In the genomic region with DNA sequence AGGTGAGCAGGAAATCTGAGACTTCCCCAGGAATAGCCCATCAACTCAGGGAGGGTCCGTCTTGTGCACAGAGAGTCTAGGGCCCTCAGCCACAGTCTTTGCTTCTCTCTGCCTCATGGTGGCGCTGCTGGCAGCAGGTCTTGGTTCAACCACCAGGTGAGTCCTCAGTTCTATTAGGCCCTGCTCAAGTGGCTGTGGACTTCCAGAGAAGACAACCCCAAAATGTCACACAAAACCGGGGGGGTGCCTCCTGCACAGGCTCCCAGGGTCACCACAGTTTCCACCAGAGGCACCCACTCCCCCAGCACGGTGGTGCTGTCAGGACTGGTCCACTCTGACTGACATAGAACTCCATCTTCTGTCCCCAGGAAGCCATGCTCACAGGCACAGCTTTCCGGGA, we compare ENCODE assay signal across 12 cellular contexts. TPM values are rescaled to one million over a fixed set of nuclear protein-coding genes. Genes with fewer than 3 reads are reported as not detected.
DNase-seq lines count a peak whose midpoint lies in the region; ATAC-seq and TF ChIP-seq lines count a peak whose summit lies in the region.
"Had no signal": no experiment of that assay in that cellular context is flagged by ENCODE, and none has a peak within 500 bp of the region (broad histone marks: within the 10 kb centered on the region; RNA-seq: fewer than 3 reads in every experiment).

No MANE protein-coding gene starts in this region.

- no peak overlapping the region for H3K27ac Mint-ChIP-seq in activated CD4-positive, alpha-beta T cell treated with anti-CD3 and anti-CD28 coated beads, Interleukin-2, amount 10 ng/mL, durations not matched to agents 24 days and 14 days
- no peak overlapping the region for H3K27ac Mint-ChIP-seq in activated naive CD8-positive, alpha-beta T cell treated with anti-CD3 and anti-CD28 coated beads, Interleukin-2, amount 50 U/mL, for 24 hours
- H3K27ac Mint-ChIP-seq: CD4-positive, alpha-beta T cell had no signal

- peaks cover 0 to 4% (median 0%) of the 10 kb centered on the region in 3 donors for H3K27me3 ChIP-seq in skeletal muscle tissue (ENCODE audit: control insufficient read depth in 3 of 3, insufficient read depth in 3 of 3, low read length in 3 of 3)
- H3K27me3 ChIP-seq in smooth muscle cell (ENCODE audit: low read depth): no peaks in the 10 kb centered on the region

- DNase-seq in activated CD4-positive, alpha-beta T cell treated with anti-CD3 and anti-CD28 coated beads, Interleukin-2, amount 10 ng/mL, durations not matched to agents 24 days and 14 days: peak; percentile 64
- no peak for DNase-seq in activated CD4-positive, alpha-beta T cell treated with anti-CD3 and anti-CD28 coated beads, Interleukin-2, amount 50 U/mL, for 1 hour
- DNase-seq in NCI-H69 (lab: John Stamatoyannopoulos, UW): peak; percentile 39
- no peak for DNase-seq in fibroblast of pulmonary artery (ENCODE audit: low read depth)
- DNase-seq in activated CD8-positive, alpha-beta memory T cell treated with anti-CD3 and anti-CD28 coated beads, Interleukin-2, amount 50 U/mL, for 4 hours: no peak
- DNase-seq in activated naive CD8-positive, alpha-beta T cell treated with anti-CD3 and anti-CD28 coated beads, Interleukin-2, amount 50 U/mL, for 24 hours: no peak
- DNase-seq in smooth muscle cell (lab: John Stamatoyannopoulos, UW; ENCODE audit: unreplicated experiment): no peak
- DNase-seq: CD4-positive, alpha-beta T cell; NCI-H1694 treated with DMSO at 0.1 percent for 48 hours had no signal

- H3K9ac ChIP-seq in skeletal muscle tissue (ENCODE audit: low read depth in 1 of 3, low read length in 3 of 3) (peak overlapping the region in 2 of 3 donors; percentile 46 to 48), smooth muscle cell (ENCODE audit: low read depth) (no peak overlapping the region)

- intact Hi-C loops in activated CD4-positive, alpha-beta T cell treated with anti-CD3 and anti-CD28 coated beads, Interleukin-2, amount 10 ng/mL, durations not matched to agents 24 days and 14 days (cut with micrococcal nuclease): no loop called here

- H3K4me3 ChIP-seq in fibroblast of pulmonary artery (replicated peaks; ENCODE audit: low read depth, low read length) (no peak overlapping the region), skeletal muscle tissue (ENCODE audit: low read length in 3 of 3) (no peak overlapping the region), smooth muscle cell (no peak overlapping the region)

- peaks cover 2% of the 10 kb centered on the region for H3K4me1 Mint-ChIP-seq in activated CD4-positive, alpha-beta T cell treated with anti-CD3 and anti-CD28 coated beads, Interleukin-2, amount 10 ng/mL, durations not matched to agents 24 days and 14 days
- peaks cover 7% of the 10 kb centered on the region for H3K4me1 Mint-ChIP-seq in activated naive CD8-positive, alpha-beta T cell treated with anti-CD3 and anti-CD28 coated beads, Interleukin-2, amount 50 U/mL, for 24 hours

- H4K20me1 ChIP-seq in smooth muscle cell (ENCODE audit: low read depth): no peaks in the 10 kb centered on the region

- no peaks in the 10 kb centered on the region for H3K36me3 Mint-ChIP-seq in activated CD4-positive, alpha-beta T cell treated with anti-CD3 and anti-CD28 coated beads, Interleukin-2, amount 10 ng/mL, durations not matched to agents 24 days and 14 days (ENCODE audit: low read depth)
- no peaks in the 10 kb centered on the region for H3K36me3 Mint-ChIP-seq in activated naive CD8-positive, alpha-beta T cell treated with anti-CD3 and anti-CD28 coated beads, Interleukin-2, amount 50 U/mL, for 24 hours (ENCODE audit: low read depth)

- H3K9me3 Mint-ChIP-seq in activated CD4-positive, alpha-beta T cell treated with anti-CD3 and anti-CD28 coated beads, Interleukin-2, amount 10 ng/mL, durations not matched to agents 24 days and 14 days: no peaks in the 10 kb centered on the region
- H3K9me3 Mint-ChIP-seq in activated naive CD8-positive, alpha-beta T cell treated with anti-CD3 and anti-CD28 coated beads, Interleukin-2, amount 50 U/mL, for 24 hours: no peaks in the 10 kb centered on the region
- H3K9me3 Mint-ChIP-seq: CD4-positive, alpha-beta T cell had no signal

- TF ChIP-seq CTCF in fibroblast of pulmonary artery (IDR thresholded peaks at IDR 0.05; ENCODE audit: low read length, missing control alignments): peak; percentile 30
- TF ChIP-seq CTCF in smooth muscle cell (IDR thresholded peaks at IDR 0.05; ENCODE audit: borderline replicate concordance, insufficient read depth, poor library complexity, severe bottlenecking): no peak

- no peak overlapping the region for H3K4me3 Mint-ChIP-seq in activated CD4-positive, alpha-beta T cell treated with anti-CD3 and anti-CD28 coated beads, Interleukin-2, amount 10 ng/mL, durations not matched to agents 24 days and 14 days
- no peak overlapping the region for H3K4me3 Mint-ChIP-seq in activated naive CD8-positive, alpha-beta T cell treated with anti-CD3 and anti-CD28 coated beads, Interleukin-2, amount 50 U/mL, for 24 hours
- H3K4me3 Mint-ChIP-seq: CD4-positive, alpha-beta T cell had no signal

- no peak overlapping the region for H3K4me2 ChIP-seq in smooth muscle cell

- H3K79me2 ChIP-seq in smooth muscle cell (ENCODE audit: low read depth): no peaks in the 10 kb centered on the region

- WGBS in smooth muscle cell (ENCODE audit: low lambda C conversion rate): 73% methylated on average over 5 of the region's 5 CpGs

- H3K27ac ChIP-seq in skeletal muscle tissue (ENCODE audit: low read depth, low read length): peak overlapping the region; percentile 66
- no peak overlapping the region for H3K27ac ChIP-seq in smooth muscle cell (ENCODE audit: low read depth)

- H3F3A ChIP-seq in smooth muscle cell (ENCODE audit: low read depth): no peaks in the 10 kb centered on the region

- H3K4me1 ChIP-seq in skeletal muscle tissue (ENCODE audit: control insufficient read depth in 3 of 3, insufficient read depth in 3 of 3, low read length in 3 of 3) (peaks cover 16 to 45% (median 41%) of the 10 kb centered on the region in 3 donors), smooth muscle cell (ENCODE audit: low read depth) (peaks cover 6% of the 10 kb centered on the region)

- peaks cover 5% of the 10 kb centered on the region for H3K27me3 Mint-ChIP-seq in activated CD4-positive, alpha-beta T cell treated with anti-CD3 and anti-CD28 coated beads, Interleukin-2, amount 10 ng/mL, durations not matched to agents 24 days and 14 days
- peaks cover 4% of the 10 kb centered on the region for H3K27me3 Mint-ChIP-seq in activated naive CD8-positive, alpha-beta T cell treated with anti-CD3 and anti-CD28 coated beads, Interleukin-2, amount 50 U/mL, for 24 hours

- no peak overlapping the region for H2AFZ ChIP-seq in smooth muscle cell (ENCODE audit: low read depth)

- no peak for ATAC-seq in activated naive CD8-positive, alpha-beta T cell treated with anti-CD3 and anti-CD28 coated beads, Interleukin-2, amount 50 U/mL, for 24 hours
- ATAC-seq: right cardiac atrium had no signal

- H3K9me3 ChIP-seq in skeletal muscle tissue (ENCODE audit: control insufficient read depth in 3 of 3, low read length in 3 of 3) (peaks cover 0 to 4% (median 0%) of the 10 kb centered on the region in 3 donors), smooth muscle cell (replicated peaks; ENCODE audit: low read depth) (no peaks in the 10 kb centered on the region)

- H3K36me3 ChIP-seq in skeletal muscle tissue (ENCODE audit: control insufficient read depth in 3 of 3, insufficient read depth in 3 of 3, low read length in 3 of 3): peaks cover 8 to 20% (median 20%) of the 10 kb centered on the region in 3 donors
- H3K36me3 ChIP-seq in smooth muscle cell (ENCODE audit: low read depth): no peaks in the 10 kb centered on the region

RNA-seq across cellular contexts. Expression of a gene that starts 2.4 kb away (rescaled TPM):
- not detected in 2 replicates for total RNA-seq in activated CD4-positive, alpha-beta T cell treated with anti-CD3 and anti-CD28 coated beads, Interleukin-2, amount 10 ng/mL, durations not matched to agents 24 days and 14 days
- total RNA-seq in skeletal muscle tissue: 35.5 TPM
- total RNA-seq in smooth muscle cell: 0.58 TPM in 1 of 2 replicates, not detected in the other
- polyA plus RNA-seq in smooth muscle cell: 0.84 TPM in 1 of 2 replicates, not detected in the other
- total RNA-seq: astrocyte; CD4-positive, alpha-beta T cell; right cardiac atrium had no signal
- polyA plus RNA-seq: right cardiac atrium had no signal

RNA-seq across cellular contexts. Expression of a gene that starts 11.1 kb away (rescaled TPM):
- not detected in 2 replicates for total RNA-seq in activated CD4-positive, alpha-beta T cell treated with anti-CD3 and anti-CD28 coated beads, Interleukin-2, amount 10 ng/mL, durations not matched to agents 24 days and 14 days
- total RNA-seq in skeletal muscle tissue (32.9 TPM), smooth muscle cell (not detected in 2 replicates)
- not detected in 2 replicates for polyA plus RNA-seq in smooth muscle cell
- total RNA-seq: astrocyte; CD4-positive, alpha-beta T cell had no signal

RNA-seq across cellular contexts. Expression of a gene that starts 13.3 kb away (rescaled TPM):
- 8.5 and 9.4 TPM in 2 replicates for total RNA-seq in activated CD4-positive, alpha-beta T cell treated with anti-CD3 and anti-CD28 coated beads, Interleukin-2, amount 10 ng/mL, durations not matched to agents 24 days and 14 days
- total RNA-seq in skeletal muscle tissue (3.7 TPM), smooth muscle cell (7.4 and 8.1 TPM in 2 replicates)
- 1.9 and 2.9 TPM in 2 replicates for polyA plus RNA-seq in smooth muscle cell

RNA-seq across cellular contexts. Expression of a gene that starts 13.4 kb away (rescaled TPM):
- 89.9 and 93.2 TPM in 2 replicates for total RNA-seq in activated CD4-positive, alpha-beta T cell treated with anti-CD3 and anti-CD28 coated beads, Interleukin-2, amount 10 ng/mL, durations not matched to agents 24 days and 14 days
- 204 TPM for total RNA-seq in skeletal muscle tissue
- 83.1 and 110 TPM in 2 replicates for total RNA-seq in smooth muscle cell
- 189 and 194 TPM in 2 replicates for polyA plus RNA-seq in smooth muscle cell

RNA-seq across cellular contexts. Expression of a gene that starts 16.9 kb away (rescaled TPM):
- total RNA-seq in activated CD4-positive, alpha-beta T cell treated with anti-CD3 and anti-CD28 coated beads, Interleukin-2, amount 10 ng/mL, durations not matched to agents 24 days and 14 days: not detected in 2 replicates
- total RNA-seq in skeletal muscle tissue (1.0 TPM), smooth muscle cell (not detected in 2 replicates)
- 0.24 TPM in 1 of 2 replicates, not detected in the other for polyA plus RNA-seq in smooth muscle cell
- total RNA-seq: astrocyte; CD4-positive, alpha-beta T cell had no signal

Comparison
In these comparisons a context has a peak if more than half of its experiments do, and no peak if none do; other contexts are left out.
1. DNase-seq: peak in activated CD4-positive, alpha-beta T cell treated with anti-CD3 and anti-CD28 coated beads, Interleukin-2, amount 10 ng/mL, durations not matched to agents 24 days and 14 days (single experiment) and NCI-H69 (single experiment); none in activated CD4-positive, alpha-beta T cell treated with anti-CD3 and anti-CD28 coated beads, Interleukin-2, amount 50 U/mL, for 1 hour (single experiment), fibroblast of pulmonary artery (single experiment), activated CD8-positive, alpha-beta memory T cell treated with anti-CD3 and anti-CD28 coated beads, Interleukin-2, amount 50 U/mL, for 4 hours (single experiment), activated naive CD8-positive, alpha-beta T cell treated with anti-CD3 and anti-CD28 coated beads, Interleukin-2, amount 50 U/mL, for 24 hours (single experiment) and smooth muscle cell (single experiment).
2. RNA of a gene that starts 2.4 kb away (total RNA-seq): 35.5 TPM in skeletal muscle tissue (single experiment); not detected in activated CD4-positive, alpha-beta T cell treated with anti-CD3 and anti-CD28 coated beads, Interleukin-2, amount 10 ng/mL, durations not matched to agents 24 days and 14 days and 0.58 TPM in smooth muscle cell; every median in the first group is over 10 times any median in the second.
3. RNA of a gene that starts 11.1 kb away (total RNA-seq): 32.9 TPM in skeletal muscle tissue (single experiment); not detected in activated CD4-positive, alpha-beta T cell treated with anti-CD3 and anti-CD28 coated beads, Interleukin-2, amount 10 ng/mL, durations not matched to agents 24 days and 14 days and not detected in smooth muscle cell; every median in the first group is over 10 times any median in the second.